ENCODE assay signal across 15 cellular contexts in the genomic region with DNA sequence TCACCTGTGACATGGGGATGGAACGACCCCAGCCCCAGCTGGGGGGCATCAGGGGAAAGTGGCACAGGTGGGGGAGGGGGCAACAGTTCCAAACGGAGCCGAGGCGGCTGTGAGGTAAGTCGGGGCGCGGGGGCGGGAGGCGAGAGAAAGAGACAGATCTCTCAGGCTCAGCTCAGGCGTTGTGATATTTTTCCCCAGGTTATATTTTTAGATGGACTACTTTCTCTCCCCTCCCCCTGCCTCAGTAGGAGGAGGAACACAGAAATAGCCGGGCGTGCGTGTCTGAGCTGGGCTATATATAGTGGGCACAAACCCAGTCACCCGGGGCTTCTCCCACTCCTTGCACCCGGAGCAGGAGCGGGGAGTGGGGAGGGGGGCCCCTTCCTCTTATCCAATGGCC.
"Had no signal": no experiment of that assay in that cellular context is flagged by ENCODE, and none has a peak within 500 bp of the region (broad histone marks: within the 10 kb centered on the region; RNA-seq: fewer than 3 reads in every experiment).

No MANE protein-coding gene starts in this region.

- H3K27me3 ChIP-seq: colonic mucosa, ovary had no signal

- H3K27ac ChIP-seq: colonic mucosa, lower lobe of right lung, ovary, skin epidermis, stomach had no signal

- H3K9me3 ChIP-seq: colonic mucosa, lower lobe of right lung, ovary, stomach had no signal

- H3K36me3 ChIP-seq: colonic mucosa, lower lobe of right lung, ovary, stomach had no signal

- DNase-seq: cerebellar nuclear complex; colonic mucosa; effector CD8-positive, alpha-beta T cell; foreskin melanocyte; islet precursor cell; lower lobe of right lung; natural killer cell; ovary; stimulated activated naive CD4-positive, alpha-beta T cell; stomach; substantia nigra; trophoblast cell had no signal

- H3K4me1 ChIP-seq: colonic mucosa, lower lobe of right lung, stomach had no signal

- H3K4me3 ChIP-seq: colonic mucosa, lower lobe of right lung, ovary, skin epidermis, stomach had no signal

- ATAC-seq: left lobe of liver, lower lobe of right lung, natural killer cell, sciatic nerve had no signal
